ENCODE assay signal across 21 cellular contexts in the genomic region with DNA sequence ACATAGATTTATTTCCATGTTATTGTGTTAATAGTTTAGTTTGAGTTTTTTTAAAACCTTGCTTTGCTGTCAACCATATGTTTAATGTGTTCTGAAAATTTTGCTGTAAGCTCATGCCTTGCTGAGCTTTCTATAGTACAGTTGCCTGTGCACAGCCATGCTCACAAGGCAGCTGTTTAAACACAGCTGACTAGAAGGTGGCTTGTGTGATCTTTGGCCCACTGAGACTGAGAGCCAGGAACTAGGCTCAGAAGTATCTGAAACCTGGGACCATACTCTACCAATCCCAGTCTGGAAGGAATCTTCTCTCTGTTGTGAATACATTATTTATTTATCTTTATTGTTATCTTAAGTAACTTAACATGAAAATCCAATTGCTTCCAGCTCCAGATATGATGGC.
A peak's percentile ranks its signal among the peaks of the same experiment; 100 is the strongest.
DNase-seq lines count a peak whose midpoint lies in the region; ATAC-seq and TF ChIP-seq lines count a peak whose summit lies in the region.
"Had no signal": no experiment of that assay in that cellular context is flagged by ENCODE, and none has a peak within 500 bp of the region (broad histone marks: within the 10 kb centered on the region; RNA-seq: fewer than 3 reads in every experiment).

No MANE protein-coding gene starts in this region.

- H3K4me3 Mint-ChIP-seq in CD14-positive monocyte (no peak overlapping the region), H9 (no peak overlapping the region)
- H3K4me3 Mint-ChIP-seq in CD4-positive, alpha-beta T cell = no peak overlapping the region
- H3K4me3 Mint-ChIP-seq: natural killer cell had no signal

- H3K4me2 ChIP-seq in H9 (ENCODE audit: insufficient read depth, insufficient read length, low read length) = no peak overlapping the region
- H3K4me2 ChIP-seq: BLaER1 had no signal

- H2BK5ac ChIP-seq in H9 (ENCODE audit: insufficient read length, low read length) = no peak overlapping the region

- no peak overlapping the region for H3K56ac ChIP-seq in H9 (ENCODE audit: insufficient read length, low read depth, low read length)

- H3K14ac ChIP-seq in H9 (ENCODE audit: insufficient read depth, low read length) = no peak overlapping the region

- H3K27ac ChIP-seq in CD4-positive, alpha-beta T cell (ENCODE audit: low read depth, low read length) = no peak overlapping the region
- H3K27ac ChIP-seq in H9 (ENCODE audit: insufficient read length, low read depth, low read length) = no peak overlapping the region
- H3K27ac ChIP-seq: BLaER1, skin epidermis had no signal

- no peak overlapping the region for H2AK5ac ChIP-seq in H9 (ENCODE audit: insufficient read length, low read length)

- H3T11ph ChIP-seq in H9 (ENCODE audit: low read length) = no peak overlapping the region

- H3K36me3 Mint-ChIP-seq in CD14-positive monocyte (peaks cover 0 to 5% of the 10 kb centered on the region in 2 donors), H9 (ENCODE audit: insufficient read depth in 1 of 3, low read depth in 3 of 3) (peaks cover 4 to 8% (median 5%) of the 10 kb centered on the region in 3 experiments; a peak in 3 of 7 replicates)
- peaks cover 38% of the 10 kb centered on the region for H3K36me3 Mint-ChIP-seq in CD4-positive, alpha-beta T cell (ENCODE audit: low read depth)
- H3K36me3 Mint-ChIP-seq: natural killer cell had no signal

- peak; percentile 37 for DNase-seq in COR-L47 (lab: John Stamatoyannopoulos, UW)
- peak; percentile 64 for DNase-seq in NCI-H1417 treated with DMSO at 0.1 percent for 48 hours (lab: John Stamatoyannopoulos, UW)
- peak; percentile 47 for DNase-seq in NCI-H82 (lab: John Stamatoyannopoulos, UW)
- peak in 1 of 2 donors; percentile 12 for DNase-seq in left colon
- no peak for DNase-seq in ureter (ENCODE audit: low spot score)
- no peak for DNase-seq in CD14-positive monocyte (ENCODE audit: low spot score)
- DNase-seq in CD4-positive, alpha-beta T cell = no peak
- no peak for DNase-seq in H9
- DNase-seq: activated T-cell treated with anti-CD3 and anti-CD28 coated beads for 4 hours; amniotic stem cell; central memory CD4-positive, alpha-beta T cell; GF-D8; H7; mesendoderm; natural killer cell; NCI-H187; posterior cingulate gyrus; stimulated activated CD4-positive, alpha-beta T cell treated with anti-CD3 and anti-CD28 coated beads, Interleukin-4, amount 100 ng/mL, for 1 hour had no signal

- H3K9ac ChIP-seq in H9 (ENCODE audit: extremely low read depth, insufficient read length, low read length) = no peak overlapping the region
- H3K9ac ChIP-seq: BLaER1 had no signal

- H2AFZ ChIP-seq in H9 (ENCODE audit: low read length) = no peak overlapping the region

- ATAC-seq in left colon = peak; percentile 90
- no peak for ATAC-seq in CD4-positive, alpha-beta T cell (ENCODE audit: poor library complexity)
- ATAC-seq: GM12878, natural killer cell had no signal

- no peak overlapping the region for H3K18ac ChIP-seq in H9 (ENCODE audit: insufficient read length, low read depth, low read length)

- no peak overlapping the region for H3K23ac ChIP-seq in H9 (ENCODE audit: insufficient read length, low read depth, low read length)

- no peaks in the 10 kb centered on the region for H3K4me1 Mint-ChIP-seq in CD14-positive monocyte
- H3K4me1 Mint-ChIP-seq in CD4-positive, alpha-beta T cell (ENCODE audit: low read depth) = no peaks in the 10 kb centered on the region
- peaks cover 28 to 39% of the 10 kb centered on the region in 2 experiments for H3K4me1 Mint-ChIP-seq in H9
- H3K4me1 Mint-ChIP-seq: natural killer cell had no signal

- no peak overlapping the region for H2BK120ac ChIP-seq in H9 (ENCODE audit: low read depth, low read length, poor library complexity, severe bottlenecking)

- H3K23me2 ChIP-seq in H9 (ENCODE audit: insufficient read length, low read depth, low read length, poor library complexity, severe bottlenecking) = no peaks in the 10 kb centered on the region

- no peak overlapping the region for H3K27ac Mint-ChIP-seq in CD14-positive monocyte
- no peak overlapping the region for H3K27ac Mint-ChIP-seq in CD4-positive, alpha-beta T cell
- no peak overlapping the region; a peak in 1 of 7 replicates for H3K27ac Mint-ChIP-seq in H9
- H3K27ac Mint-ChIP-seq: natural killer cell had no signal

- no peaks in the 10 kb centered on the region for H3K79me2 ChIP-seq in H9 (ENCODE audit: insufficient read depth, low read length)

- no peak overlapping the region for H2BK15ac ChIP-seq in H9 (ENCODE audit: low read depth, low read length)

- H3K27me3 ChIP-seq in CD4-positive, alpha-beta T cell (ENCODE audit: control insufficient read depth, insufficient read depth, low read length) = no peaks in the 10 kb centered on the region
- H3K27me3 ChIP-seq in H9 (ENCODE audit: insufficient read depth, low read length) = no peaks in the 10 kb centered on the region
- H3K27me3 ChIP-seq: BLaER1 had no signal

- H4K5ac ChIP-seq in H9 (ENCODE audit: insufficient read length, low read depth, low read length) = no peak overlapping the region

- H3K9me3 Mint-ChIP-seq in CD14-positive monocyte (peaks cover 0 to 4% (median 3%) of the 10 kb centered on the region in 7 donors), H9 (no peaks in the 10 kb centered on the region; a peak in 1 of 5 replicates)
- no peaks in the 10 kb centered on the region for H3K9me3 Mint-ChIP-seq in CD4-positive, alpha-beta T cell
- H3K9me3 Mint-ChIP-seq: natural killer cell had no signal

- H3K4ac ChIP-seq in H9 (ENCODE audit: low read depth, low read length) = no peak overlapping the region

- H2BK12ac ChIP-seq in H9 (ENCODE audit: insufficient read length, low read depth, low read length) = no peak overlapping the region

- no peaks in the 10 kb centered on the region for H3K9me3 ChIP-seq in CD4-positive, alpha-beta T cell (ENCODE audit: control insufficient read depth, low read length)
- H3K9me3 ChIP-seq in H9 (ENCODE audit: control insufficient read depth, low read depth, low read length) = no peaks in the 10 kb centered on the region
- H3K9me3 ChIP-seq: BLaER1 had no signal

- peaks cover 0 to 2% (median 1%) of the 10 kb centered on the region in 3 donors for H3K27me3 Mint-ChIP-seq in CD14-positive monocyte (ENCODE audit: low read depth in 3 of 3)
- no peaks in the 10 kb centered on the region for H3K27me3 Mint-ChIP-seq in CD4-positive, alpha-beta T cell
- no peaks in the 10 kb centered on the region for H3K27me3 Mint-ChIP-seq in H9 (ENCODE audit: low read depth)

- H4K91ac ChIP-seq in H9 (ENCODE audit: insufficient read length, low read depth, low read length) = no peak overlapping the region

- no peak overlapping the region for H2BK20ac ChIP-seq in H9 (ENCODE audit: low read depth, low read length, poor library complexity, severe bottlenecking)

- H3K4me1 ChIP-seq in H9 (ENCODE audit: insufficient read depth, low read length) = peaks cover 6% of the 10 kb centered on the region; the same call in 1 of the 2 replicates
- H3K4me1 ChIP-seq: BLaER1 had no signal

- intact Hi-C loops in left colon (cut with DNase I, micrococcal nuclease) = no loop called here
- intact Hi-C loops in CD14-positive monocyte (cut with micrococcal nuclease) = no loop called here
- intact Hi-C loops in CD4-positive, alpha-beta T cell (cut with DNase I, micrococcal nuclease) = no loop called here

- H4K8ac ChIP-seq in H9 (replicated peaks; ENCODE audit: insufficient read length, low read depth, low read length) = no peak overlapping the region

- POLR2A ChIA-PET in CD4-positive, alpha-beta T cell (lab: Charles Lee) = no interaction called here

- H4K20me1 ChIP-seq in H9 (ENCODE audit: control insufficient read depth, insufficient read depth, insufficient read length) = no peaks in the 10 kb centered on the region
- H4K20me1 ChIP-seq: BLaER1 had no signal

- TF ChIP-seq CTCF in CD14-positive monocyte (IDR thresholded peaks at IDR 0.05) (no peak), H9 (conservative IDR thresholded peaks at IDR 0.05) (no peak)
- no peak for TF ChIP-seq CTCF in CD4-positive, alpha-beta T cell (IDR thresholded peaks at IDR 0.05)

- H3K79me1 ChIP-seq in H9 (ENCODE audit: insufficient read depth, low read depth, low read length, poor library complexity, severe bottlenecking) = no peaks in the 10 kb centered on the region

- CTCF ChIA-PET in CD4-positive, alpha-beta T cell (lab: Charles Lee) = no interaction called here

Comparison
In these comparisons a context has a peak if more than half of its experiments do, and no peak if none do; other contexts are left out.
1. DNase-seq: peak in COR-L47 (single experiment), NCI-H1417 treated with DMSO at 0.1 percent for 48 hours (single experiment) and NCI-H82 (single experiment); none in ureter (single experiment), CD14-positive monocyte (single experiment), CD4-positive, alpha-beta T cell (0 of 10) and H9 (single experiment).